15 cellular contexts compared by ENCODE assay signal in the genomic region with DNA sequence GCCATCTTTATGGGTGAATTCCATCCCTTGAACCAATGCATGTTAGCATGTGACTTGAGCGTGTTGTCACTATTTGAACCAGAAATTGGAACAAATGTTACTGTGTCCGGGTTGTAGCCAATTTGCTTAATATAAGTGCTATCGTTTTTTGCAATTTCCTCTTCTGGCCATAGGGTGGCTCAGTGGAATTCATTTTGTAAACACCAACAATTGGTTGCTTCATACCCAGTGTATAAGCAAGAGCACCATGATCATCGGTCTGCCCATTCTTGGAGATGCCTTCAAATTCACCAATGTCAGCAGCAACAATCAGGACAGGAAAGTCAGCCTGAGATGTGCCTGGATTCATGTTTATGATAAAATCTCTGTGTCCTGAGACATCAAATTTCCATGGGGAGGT. TPM values are rescaled to one million over a fixed set of nuclear protein-coding genes. Genes with fewer than 3 reads are reported as not detected.
DNase-seq lines count a peak whose midpoint lies in the region; TF ChIP-seq lines count a peak whose summit lies in the region.
"Had no signal": no experiment of that assay in that cellular context is flagged by ENCODE, and none has a peak within 500 bp of the region (broad histone marks: within the 10 kb centered on the region; RNA-seq: fewer than 3 reads in every experiment).

No MANE protein-coding gene starts in this region.

- no peak overlapping the region for H3K4me3 Mint-ChIP-seq in HFFc6
- H3K4me3 Mint-ChIP-seq: activated CD4-positive, alpha-beta T cell treated with anti-CD3 and anti-CD28 coated beads, Interleukin-2, amount 10 ng/mL, durations not matched to agents 7 days and 5 days; nephron progenitor cell had no signal

- H3K27me3 ChIP-seq in fibroblast of lung (ENCODE audit: control insufficient read depth, insufficient read depth, low read length) (peaks cover 11% of the 10 kb centered on the region), ovary (no peaks in the 10 kb centered on the region)

- 67 to 77% (median 69%) methylated on average over 4 of the region's 4 CpGs for WGBS in ovary, 3 donors

- no peak for TF ChIP-seq POLR2A in ovary (IDR thresholded peaks at IDR 0.05)

- peaks cover 6% of the 10 kb centered on the region for H3K4me1 ChIP-seq in OCI-LY7 (ENCODE audit: insufficient read depth, low read length, poor library complexity, severe bottlenecking)
- no peaks in the 10 kb centered on the region for H3K4me1 ChIP-seq in fibroblast of lung (ENCODE audit: control insufficient read depth, extremely low read depth, insufficient read depth, low read length)
- H3K4me1 ChIP-seq in ovary (ENCODE audit: insufficient read depth): no peaks in the 10 kb centered on the region

- POLR2A ChIA-PET in OCI-LY7 (lab: Charles Lee): interaction anchor here (0.6 kb wide), 1 partner anchor 13 kb away, joined by 3 read pairs; no protein-coding TSS in a partner anchor

- TF ChIP-seq CTCF in GM12872 (IDR thresholded peaks at IDR 0.05; ENCODE audit: insufficient read depth, low read depth, low read length) (peak; percentile 35; the same call in 2 of the 3 replicates), HFFc6 (IDR thresholded peaks at IDR 0.05) (peak; percentile 37), OCI-LY7 (conservative IDR thresholded peaks at IDR 0.05; ENCODE audit: low read length) (peak; percentile 66), fibroblast of lung (conservative IDR thresholded peaks at IDR 0.05 in 1 of 2, IDR thresholded peaks at IDR 0.05 in 1 of 2; ENCODE audit: low read depth in 1 of 2, low read length in 2 of 2) (peak in 1 of 2 donors; percentile 9), ovary (IDR thresholded peaks at IDR 0.05) (no peak)

- no TSS peak for BruUV-seq in OCI-LY7 (replicated peaks; lab: Mats Ljungman, UMichigan)

- TF ChIP-seq EP300 in ovary (IDR thresholded peaks at IDR 0.05): no peak

- no peaks in the 10 kb centered on the region for H4K20me1 ChIP-seq in OCI-LY7 (ENCODE audit: insufficient read depth, low read length)
- H4K20me1 ChIP-seq in fibroblast of lung (ENCODE audit: control insufficient read depth, extremely low read depth, insufficient read depth, low read length): no peaks in the 10 kb centered on the region

- H3K9ac ChIP-seq in fibroblast of lung (ENCODE audit: insufficient read depth, low read length): no peak overlapping the region

- intact Hi-C loops in OCI-LY7 (cut with micrococcal nuclease; ENCODE audit: unreplicated experiment): loop anchor here (10.0 kb wide), 1 partner anchor 1473 kb away; no protein-coding TSS in a partner anchor
- intact Hi-C loops in ovary (cut with DNase I): no loop called here

- H3K27ac Mint-ChIP-seq in HFFc6: no peak overlapping the region
- H3K27ac Mint-ChIP-seq: activated CD4-positive, alpha-beta T cell treated with anti-CD3 and anti-CD28 coated beads, Interleukin-2, amount 10 ng/mL, durations not matched to agents 7 days and 5 days; activated T-helper 2 cell treated with anti-CD3 and anti-CD28 coated beads, Interferon-gamma antibody, Interleukin-2, Interleukin-4, amounts not matched to agents 10 μg/mL and 5 μg/mL and 100 μg/mL, durations not matched to agents 14 hours and 24 hours and 36 hours; nephron progenitor cell had no signal

- H3K4me2 ChIP-seq in OCI-LY7 (ENCODE audit: low read length) (no peak overlapping the region), fibroblast of lung (ENCODE audit: extremely low read depth, insufficient read depth, low read length) (peak overlapping the region; percentile 3)
- H3K4me2 ChIP-seq: smooth muscle cell had no signal

- no peaks in the 10 kb centered on the region for H3K9me3 Mint-ChIP-seq in HFFc6
- H3K9me3 Mint-ChIP-seq: activated CD4-positive, alpha-beta T cell treated with anti-CD3 and anti-CD28 coated beads, Interleukin-2, amount 10 ng/mL, durations not matched to agents 7 days and 5 days; activated T-helper 2 cell treated with anti-CD3 and anti-CD28 coated beads, Interferon-gamma antibody, Interleukin-2, Interleukin-4, amounts not matched to agents 10 μg/mL and 5 μg/mL and 100 μg/mL, durations not matched to agents 14 hours and 24 hours and 36 hours had no signal

- H3K4me1 Mint-ChIP-seq in HFFc6 (ENCODE audit: low read depth): peaks cover 11% of the 10 kb centered on the region

- H3K9me2 ChIP-seq in OCI-LY7 (ENCODE audit: insufficient read depth, low read length): no peaks in the 10 kb centered on the region

- H3K27ac ChIP-seq in OCI-LY7 (ENCODE audit: low read depth, low read length, poor library complexity, severe bottlenecking) (no peak overlapping the region), fibroblast of lung (ENCODE audit: insufficient read depth, low read length) (no peak overlapping the region), ovary (no peak overlapping the region)
- H3K27ac ChIP-seq: heart right ventricle had no signal

- no peaks in the 10 kb centered on the region for H3K27me3 Mint-ChIP-seq in HFFc6 (ENCODE audit: insufficient read depth)

- no peaks in the 10 kb centered on the region for H3K9me3 ChIP-seq in OCI-LY7 (ENCODE audit: low read length)
- no peaks in the 10 kb centered on the region for H3K9me3 ChIP-seq in fibroblast of lung (ENCODE audit: control insufficient read depth, insufficient read depth, low read depth, low read length)
- H3K9me3 ChIP-seq in ovary: no peaks in the 10 kb centered on the region
- H3K9me3 ChIP-seq: heart right ventricle had no signal

- H3K36me3 Mint-ChIP-seq in HFFc6 (ENCODE audit: low read depth): no peaks in the 10 kb centered on the region

- H3K4me3 ChIP-seq in OCI-LY7 (ENCODE audit: low read depth, low read length, poor library complexity, severe bottlenecking) (no peak overlapping the region), fibroblast of lung (replicated peaks in 1 of 4; ENCODE audit: control extremely low read depth in 1 of 4, insufficient read depth in 1 of 4, low read depth in 3 of 4, low read length in 4 of 4) (no peak overlapping the region), ovary (no peak overlapping the region)
- H3K4me3 ChIP-seq: heart right ventricle, smooth muscle cell had no signal

- DNase-seq in HFFc6: no peak
- DNase-seq in OCI-LY7 (ENCODE audit: low spot score): peak; percentile 31
- no peak for DNase-seq in fibroblast of lung (ENCODE audit: low read depth in 2 of 2)
- DNase-seq in NCI-H1048 (lab: John Stamatoyannopoulos, UW): no peak
- DNase-seq in ureter (ENCODE audit: low spot score): no peak
- no peak for DNase-seq in ovary
- DNase-seq: activated CD4-positive, alpha-beta T cell treated with anti-CD3 and anti-CD28 coated beads, Interleukin-2, amount 10 ng/mL, durations not matched to agents 7 days and 5 days; effector CD8-positive, alpha-beta T cell; heart right ventricle; NCI-H1092; NCI-H524; nephron progenitor cell had no signal

- no peaks in the 10 kb centered on the region for H3K36me3 ChIP-seq in OCI-LY7 (ENCODE audit: insufficient read depth, low read length)
- no peaks in the 10 kb centered on the region for H3K36me3 ChIP-seq in fibroblast of lung (ENCODE audit: control insufficient read depth, insufficient read depth, low read length)
- no peaks in the 10 kb centered on the region for H3K36me3 ChIP-seq in ovary
- H3K36me3 ChIP-seq: heart right ventricle had no signal

- CTCF ChIA-PET in OCI-LY7 (lab: Charles Lee; ENCODE audit: unreplicated experiment): no interaction called here

- H2AFZ ChIP-seq in OCI-LY7 (ENCODE audit: low read length) (no peak overlapping the region), fibroblast of lung (ENCODE audit: low read length) (no peak overlapping the region)

- H3K79me2 ChIP-seq in OCI-LY7 (ENCODE audit: insufficient read depth, low read depth, low read length) (no peaks in the 10 kb centered on the region), fibroblast of lung (ENCODE audit: control insufficient read depth, insufficient read depth, low read length) (no peaks in the 10 kb centered on the region)

RNA-seq across cellular contexts. Expression of gene NEDD1, which starts 5.0 kb away (rescaled TPM):
- 100 to 1,000 TPM in 2 of 6 experiments, 10 to 100 TPM in 4; 51.1 to 106 (median 60.7) TPM for total RNA-seq in HFFc6 (2021; fragmentation: NEBNext Ultra II Directional; extraction: Animal tissue kit (Norgen Biotek cat#: 25700))
- 30.7 and 39.2 TPM in 2 replicates for total RNA-seq in OCI-LY7 (2014; rRNA removed; shearing (Covaris generic))
- 32.8 and 39.3 TPM in 2 replicates for total RNA-seq in OCI-LY7 (2022)
- total RNA-seq in fibroblast of lung: 24.9 and 30.7 TPM in 2 replicates
- polyA plus RNA-seq in fibroblast of lung: 21.4 and 21.8 TPM in 2 replicates
- 11.3 and 15.4 TPM in 2 replicates for polyA plus RNA-seq in fibroblast of lung (2012)
- polyA minus RNA-seq in fibroblast of lung (ENCODE audit: low replicate concordance): 3.7 and 23.3 TPM in 2 replicates
- 14.0 TPM for total RNA-seq in ureter
- total RNA-seq in ovary: 10 to 100 TPM; 11.3 to 16.3 (median 14.5) TPM
- polyA plus RNA-seq in ovary: 10 to 100 TPM in 1 of 2 donors, 1 to 10 TPM in 1; 7.9 to 11.5 TPM

Comparison
In these comparisons a context has a peak if more than half of its experiments do, and no peak if none do; other contexts are left out.
1. CTCF ChIP-seq: peak in GM12872 (single experiment), HFFc6 (single experiment) and OCI-LY7 (single experiment); none in ovary (0 of 3).